10 cellular contexts compared by ENCODE assay signal in genomic region chr6:26232306-26232949, GRCh38.
DNase-seq lines count a peak whose midpoint lies in the region; ATAC-seq, FAIRE-seq and TF ChIP-seq lines count a peak whose summit lies in the region.
"Had no signal": no experiment of that assay in that cellular context is flagged by ENCODE, and none has a peak within 500 bp of the region (broad histone marks: within the 10 kb centered on the region; RNA-seq: fewer than 3 reads in every experiment).

No MANE protein-coding gene starts in this region.

- H3K4me1 ChIP-seq in BE2C (no peaks in the 10 kb centered on the region; the same call in 1 of the 2 replicates), GM23338 (ENCODE audit: insufficient read depth) (peaks cover 3% of the 10 kb centered on the region; the same call in 1 of the 2 replicates), iPS-20b (ENCODE audit: insufficient read depth, low read length) (peaks cover 5% of the 10 kb centered on the region; the same call in 1 of the 2 replicates), kidney (ENCODE audit: control insufficient read depth in 1 of 2, insufficient read depth in 1 of 2, low read depth in 1 of 2, low read length in 2 of 2) (peaks cover 0 to 4% of the 10 kb centered on the region in 2 donors)

- no peaks in the 10 kb centered on the region for H3K9me3 ChIP-seq in BE2C
- no peaks in the 10 kb centered on the region for H3K9me3 ChIP-seq in iPS-20b (ENCODE audit: insufficient read depth, low read depth, low read length)
- H3K9me3 ChIP-seq in kidney (ENCODE audit: control insufficient read depth in 1 of 2, low read length in 2 of 2): no peaks in the 10 kb centered on the region

- H3K36me3 Mint-ChIP-seq in GM23338 (ENCODE audit: low read depth): no peaks in the 10 kb centered on the region
- H3K36me3 Mint-ChIP-seq in activated naive CD8-positive, alpha-beta T cell treated with anti-CD3 and anti-CD28 coated beads, Interleukin-2, amount 10 ng/mL, durations not matched to agents 7 days and 5 days: peaks cover 7% of the 10 kb centered on the region

- no peaks in the 10 kb centered on the region for H3K27me3 ChIP-seq in BE2C
- no peaks in the 10 kb centered on the region for H3K27me3 ChIP-seq in GM23338 (ENCODE audit: insufficient read depth)
- no peaks in the 10 kb centered on the region for H3K27me3 ChIP-seq in iPS-20b (ENCODE audit: insufficient read depth, low read length)

- no peaks in the 10 kb centered on the region for H3K9me2 ChIP-seq in GM23338 (ENCODE audit: insufficient read depth)

- peak overlapping the region; percentile 79; the same call in 1 of the 2 replicates for H3K9ac ChIP-seq in iPS-20b (ENCODE audit: low read depth, low read length)
- no peak overlapping the region for H3K9ac ChIP-seq in kidney (ENCODE audit: low read length in 2 of 2)

- intact Hi-C loops in kidney (cut with DNase I): no loop called here

- peaks cover 9% of the 10 kb centered on the region; the same call in 1 of the 2 replicates for H3F3A ChIP-seq in GM23338 (replicated peaks; ENCODE audit: low read depth)

- FAIRE-seq in kidney (lab: Jason Lieb, UNC): no peak

- H3K4me3 Mint-ChIP-seq in GM23338: peak overlapping the region; percentile 90
- peak overlapping the region; percentile 94 for H3K4me3 Mint-ChIP-seq in activated naive CD8-positive, alpha-beta T cell treated with anti-CD3 and anti-CD28 coated beads, Interleukin-2, amount 10 ng/mL, durations not matched to agents 7 days and 5 days

- no peaks in the 10 kb centered on the region for H3K36me3 ChIP-seq in BE2C
- no peaks in the 10 kb centered on the region for H3K36me3 ChIP-seq in GM23338 (ENCODE audit: insufficient read depth)
- H3K36me3 ChIP-seq in iPS-20b (ENCODE audit: insufficient read depth, low read depth, low read length): no peaks in the 10 kb centered on the region
- no peaks in the 10 kb centered on the region for H3K36me3 ChIP-seq in kidney (ENCODE audit: control insufficient read depth in 1 of 2, insufficient read depth in 2 of 2, low read length in 2 of 2)

- H3K4me3 ChIP-seq in BE2C (ENCODE audit: low read depth, low read length): peak overlapping the region; percentile 97
- H3K4me3 ChIP-seq in GM23338: peak overlapping the region; percentile 78
- peak overlapping the region; percentile 90; the same call in 1 of the 2 replicates for H3K4me3 ChIP-seq in iPS-20b (ENCODE audit: low read length)
- H3K4me3 ChIP-seq in kidney (ENCODE audit: low read length in 2 of 2): no peak overlapping the region

- H3K27ac Mint-ChIP-seq in GM23338: peak overlapping the region; percentile 45
- H3K27ac Mint-ChIP-seq in activated naive CD8-positive, alpha-beta T cell treated with anti-CD3 and anti-CD28 coated beads, Interleukin-2, amount 10 ng/mL, durations not matched to agents 7 days and 5 days: peak overlapping the region; percentile 100

- H3K9me3 Mint-ChIP-seq in GM23338: no peaks in the 10 kb centered on the region; the same call in none of the 3 replicates
- H3K9me3 Mint-ChIP-seq in activated naive CD8-positive, alpha-beta T cell treated with anti-CD3 and anti-CD28 coated beads, Interleukin-2, amount 10 ng/mL, durations not matched to agents 7 days and 5 days: no peaks in the 10 kb centered on the region

- no peak overlapping the region for H2AFZ ChIP-seq in GM23338

- ATAC-seq in GM23338: no peak
- ATAC-seq in activated naive CD8-positive, alpha-beta T cell treated with anti-CD3 and anti-CD28 coated beads, Interleukin-2, amount 10 ng/mL, durations not matched to agents 7 days and 5 days (ENCODE audit: low read depth): no peak
- ATAC-seq in GM18907 (IDR thresholded peaks at IDR 0.05; ENCODE audit: unreplicated experiment): no peak
- ATAC-seq: Right ventricle myocardium inferior had no signal

- peaks cover 20% of the 10 kb centered on the region for H3K27me3 Mint-ChIP-seq in GM23338 (ENCODE audit: insufficient read depth, low read depth, poor library complexity)
- no peaks in the 10 kb centered on the region for H3K27me3 Mint-ChIP-seq in activated naive CD8-positive, alpha-beta T cell treated with anti-CD3 and anti-CD28 coated beads, Interleukin-2, amount 10 ng/mL, durations not matched to agents 7 days and 5 days

- DNase-seq in BE2C (no peak), GM23338 (ENCODE audit: low spot score) (no peak), mucosa of gallbladder (ENCODE audit: low spot score) (no peak), kidney (no peak)
- DNase-seq in activated naive CD8-positive, alpha-beta T cell treated with anti-CD3 and anti-CD28 coated beads, Interleukin-2, amount 10 ng/mL, durations not matched to agents 7 days and 5 days: no peak
- no peak for DNase-seq in stimulated activated CD4-positive, alpha-beta T cell treated with anti-CD3 and anti-CD28 coated beads, Interleukin-12 subunit alpha, Interleukin-12 subunit beta, amount 100 ng/mL, for 4 hours
- DNase-seq: NCI-H1105 treated with DMSO at 0.1 percent for 48 hours had no signal

- POLR2A ChIA-PET in activated naive CD8-positive, alpha-beta T cell treated with anti-CD3 and anti-CD28 coated beads, Interleukin-2, amount 10 ng/mL, durations not matched to agents 7 days and 5 days (lab: Charles Lee): interaction anchor here (2.5 to 7.2 kb wide), 17 partner anchors 9 to 1640 kb away, joined by 9 to 494 read pairs (median 126); a partner anchor contains a TSS

- no peaks in the 10 kb centered on the region for H4K20me1 ChIP-seq in GM23338 (replicated peaks; ENCODE audit: insufficient read depth)

- H3K79me2 ChIP-seq in GM23338 (replicated peaks; ENCODE audit: insufficient read depth): no peaks in the 10 kb centered on the region

- peaks cover 21% of the 10 kb centered on the region; the same call in 2 of the 3 replicates for H3K4me1 Mint-ChIP-seq in GM23338
- H3K4me1 Mint-ChIP-seq in activated naive CD8-positive, alpha-beta T cell treated with anti-CD3 and anti-CD28 coated beads, Interleukin-2, amount 10 ng/mL, durations not matched to agents 7 days and 5 days: peaks cover 36% of the 10 kb centered on the region

- TF ChIP-seq CTCF in BE2C (IDR thresholded peaks at IDR 0.05; ENCODE audit: low read depth, low read length): no peak
- no peak for TF ChIP-seq CTCF in GM23338 (conservative IDR thresholded peaks at IDR 0.05; ENCODE audit: low read depth in 2 of 2)
- TF ChIP-seq CTCF in kidney (IDR thresholded peaks at IDR 0.05; ENCODE audit: borderline replicate concordance, extremely low read depth, insufficient read depth): no peak

- peak overlapping the region; percentile 70 for H3K4me2 ChIP-seq in GM23338

- peak overlapping the region; percentile 99 for H3K27ac ChIP-seq in GM23338 (ENCODE audit: low read depth)
- H3K27ac ChIP-seq in iPS-20b (ENCODE audit: low read length): peak overlapping the region; percentile 75
- no peak overlapping the region for H3K27ac ChIP-seq in kidney (ENCODE audit: low read depth in 2 of 2, low read length in 2 of 2)

TF ChIP-seq in GM23338, 12 proteins besides CTCF, POLR2A, EP300 and RAD21 (continues in another document):
- no peak for TF ChIP-seq STAT1 (IDR thresholded peaks at IDR 0.05; ENCODE audit: unreplicated experiment)
- no peak for TF ChIP-seq REST (IDR thresholded peaks at IDR 0.05; ENCODE audit: unreplicated experiment)
- TF ChIP-seq POLR2AphosphoS5 (IDR thresholded peaks at IDR 0.05; ENCODE audit: low read depth): no peak
- no peak for TF ChIP-seq ZNF114 (CRISPR knock-in tag; IDR thresholded peaks at IDR 0.05)
- TF ChIP-seq EZH2 (IDR thresholded peaks at IDR 0.05; ENCODE audit: low read depth, unreplicated experiment): no peak
- TF ChIP-seq CREB1 (CRISPR knock-in tag; IDR thresholded peaks at IDR 0.05; ENCODE audit: low read depth): no peak
- TF ChIP-seq NANOG (IDR thresholded peaks at IDR 0.05; ENCODE audit: borderline replicate concordance): no peak
- TF ChIP-seq ETS1 (IDR thresholded peaks at IDR 0.05): no peak

Comparison
In these comparisons a context has a peak if more than half of its experiments do, and no peak if none do; other contexts are left out.
1. H3K4me3 ChIP-seq: peak in BE2C (single experiment), GM23338 (single experiment) and iPS-20b (single experiment); none in kidney (0 of 2).
2. H3K27ac ChIP-seq: peak in GM23338 (single experiment) and iPS-20b (single experiment); none in kidney (0 of 2).